8 cellular contexts compared by ENCODE assay signal in genomic region chr11:69297225-69297925, GRCh38.
DNase-seq lines count a peak whose midpoint lies in the region; ATAC-seq and TF ChIP-seq lines count a peak whose summit lies in the region.

No MANE protein-coding gene starts in this region.

- no peaks in the 10 kb centered on the region for H3K36me3 ChIP-seq in duodenal mucosa (ENCODE audit: control insufficient read depth in 1 of 2, insufficient read depth in 2 of 2, low read length in 2 of 2)

- TF ChIP-seq POLR2A in GM18505 (IDR thresholded peaks at IDR 0.05; ENCODE audit: borderline replicate concordance, extremely low read depth, insufficient read depth, insufficient read length), result peak; percentile 34

- DNase-seq in NCI-H510A treated with DMSO at 0.1 percent for 48 hours (lab: John Stamatoyannopoulos, UW) (peak; percentile 11), midbrain (lab: John Stamatoyannopoulos, UW) (peak; percentile 53), NCI-H2107 treated with DMSO at 0.1 percent for 48 hours (lab: John Stamatoyannopoulos, UW; ENCODE audit: unreplicated experiment) (no peak)
- peak; percentile 89 to 92 for DNase-seq in activated CD4-positive, alpha-beta T cell treated with anti-CD3 and anti-CD28 coated beads, Interleukin-2, amount 50 U/mL, for 48 hours
- peak; percentile 86 to 88 for DNase-seq in stimulated activated CD8-positive, alpha-beta memory T cell treated with anti-CD3 and anti-CD28 coated beads, Interleukin-15, amount 100 ng/mL, for 48 hours (ENCODE audit: low read depth in 2 of 2)

- no peaks in the 10 kb centered on the region for H3K27me3 ChIP-seq in duodenal mucosa (ENCODE audit: control insufficient read depth in 1 of 2, insufficient read depth in 2 of 2, low read length in 2 of 2)

- H3K4me3 ChIP-seq in duodenal mucosa (ENCODE audit: low read depth in 1 of 2, low read length in 2 of 2), result peak overlapping the region; percentile 38 to 46

- H3K27ac ChIP-seq in duodenal mucosa (ENCODE audit: low read depth, low read length), result peak overlapping the region; percentile 84

- peak overlapping the region; percentile 36 to 44 for H3K9ac ChIP-seq in duodenal mucosa (ENCODE audit: low read depth in 1 of 2, low read length in 2 of 2)

- peak; percentile 48 for ATAC-seq in GM18505 (IDR thresholded peaks at IDR 0.05; ENCODE audit: unreplicated experiment)
- peak; percentile 42 for ATAC-seq in HG02884 (IDR thresholded peaks at IDR 0.05; ENCODE audit: unreplicated experiment)

- no peaks in the 10 kb centered on the region for H3K9me3 ChIP-seq in duodenal mucosa (ENCODE audit: control insufficient read depth in 1 of 2, low read length in 2 of 2)

- peaks cover 72 to 77% of the 10 kb centered on the region in 2 donors for H3K4me1 ChIP-seq in duodenal mucosa (ENCODE audit: control insufficient read depth in 1 of 2, insufficient read depth in 2 of 2, low read length in 2 of 2)
